In the genomic region with DNA sequence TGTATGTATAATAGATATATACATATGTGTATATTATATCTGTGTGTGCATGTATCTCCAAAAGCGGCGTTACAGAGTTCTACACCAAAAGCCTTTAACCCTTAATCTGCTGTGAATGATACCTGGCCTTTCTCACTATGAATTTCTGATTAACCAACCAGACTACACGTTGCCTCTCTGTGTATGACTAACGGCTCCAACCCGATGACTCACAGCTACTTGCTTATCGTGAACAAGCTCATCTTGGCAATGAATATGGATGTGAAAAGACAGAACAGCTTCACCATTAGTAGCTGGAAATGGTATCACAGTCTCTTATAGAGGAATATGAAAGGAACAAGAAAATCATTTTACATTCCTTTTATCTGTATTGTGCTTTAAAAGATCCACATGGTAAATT, we compare ENCODE assay signal across 12 cellular contexts. TPM values are rescaled to one million over a fixed set of nuclear protein-coding genes. Genes with fewer than 3 reads are reported as not detected.
A peak's percentile ranks its signal among the peaks of the same experiment; 100 is the strongest.
DNase-seq lines count a peak whose midpoint lies in the region; ATAC-seq lines count a peak whose summit lies in the region.
"Had no signal": no experiment of that assay in that cellular context is flagged by ENCODE, and none has a peak within 500 bp of the region (broad histone marks: within the 10 kb centered on the region; RNA-seq: fewer than 3 reads in every experiment).

No MANE protein-coding gene starts in this region.

- no peak overlapping the region for H3K27ac Mint-ChIP-seq in naive thymus-derived CD4-positive, alpha-beta T cell
- H3K27ac Mint-ChIP-seq: activated CD8-positive, alpha-beta memory T cell treated with anti-CD3 and anti-CD28 coated beads, Interleukin-2, amount 10 ng/mL, durations not matched to agents 7 days and 5 days had no signal

- intact Hi-C loops in naive thymus-derived CD4-positive, alpha-beta T cell (cut with micrococcal nuclease), result no loop called here

- H3K4me3 ChIP-seq in skeletal muscle cell (ENCODE audit: low read depth, low read length), result no peak overlapping the region
- no peak overlapping the region for H3K4me3 ChIP-seq in naive thymus-derived CD4-positive, alpha-beta T cell (ENCODE audit: low read length)
- H3K4me3 ChIP-seq: SK-N-MC had no signal

- H3K36me3 Mint-ChIP-seq in naive thymus-derived CD4-positive, alpha-beta T cell, result peaks cover 0 to 3% (median 0%) of the 10 kb centered on the region in 5 donors
- H3K36me3 Mint-ChIP-seq: activated CD8-positive, alpha-beta memory T cell treated with anti-CD3 and anti-CD28 coated beads, Interleukin-2, amount 10 ng/mL, durations not matched to agents 7 days and 5 days had no signal

- no peaks in the 10 kb centered on the region for H3K36me3 ChIP-seq in naive thymus-derived CD4-positive, alpha-beta T cell (ENCODE audit: control insufficient read depth in 2 of 3, insufficient read depth in 3 of 3, low read length in 3 of 3)

- CTCF ChIA-PET in naive thymus-derived CD4-positive, alpha-beta T cell (lab: Charles Lee), result no interaction called here

- H3K9me3 ChIP-seq in naive thymus-derived CD4-positive, alpha-beta T cell (ENCODE audit: control insufficient read depth in 2 of 3, low read length in 3 of 3), result no peaks in the 10 kb centered on the region

- no peaks in the 10 kb centered on the region for H3K27me3 ChIP-seq in naive thymus-derived CD4-positive, alpha-beta T cell (ENCODE audit: control insufficient read depth in 2 of 2, insufficient read depth in 2 of 2, low read length in 2 of 2)

- peaks cover 0 to 15% (median 6%) of the 10 kb centered on the region in 11 donors for H3K9me3 Mint-ChIP-seq in naive thymus-derived CD4-positive, alpha-beta T cell

- no peaks in the 10 kb centered on the region for H3K4me1 ChIP-seq in naive thymus-derived CD4-positive, alpha-beta T cell (ENCODE audit: control insufficient read depth in 2 of 2, insufficient read depth in 2 of 2, low read length in 2 of 2)

- POLR2A ChIA-PET in naive thymus-derived CD4-positive, alpha-beta T cell (lab: Charles Lee), result no interaction called here

- peaks cover 0 to 9% (median 5%) of the 10 kb centered on the region in 5 donors for H3K27me3 Mint-ChIP-seq in naive thymus-derived CD4-positive, alpha-beta T cell
- H3K27me3 Mint-ChIP-seq: activated CD8-positive, alpha-beta memory T cell treated with anti-CD3 and anti-CD28 coated beads, Interleukin-2, amount 10 ng/mL, durations not matched to agents 7 days and 5 days had no signal

- no peak overlapping the region for H3K27ac ChIP-seq in naive thymus-derived CD4-positive, alpha-beta T cell (ENCODE audit: low read depth, low read length)
- H3K27ac ChIP-seq: SK-N-MC had no signal

- no peak for ATAC-seq in naive thymus-derived CD4-positive, alpha-beta T cell
- ATAC-seq: activated CD8-positive, alpha-beta memory T cell treated with anti-CD3 and anti-CD28 coated beads, Interleukin-2, amount 10 ng/mL, durations not matched to agents 7 days and 5 days had no signal

- no peak overlapping the region for H3K4me3 Mint-ChIP-seq in naive thymus-derived CD4-positive, alpha-beta T cell
- H3K4me3 Mint-ChIP-seq: activated CD8-positive, alpha-beta memory T cell treated with anti-CD3 and anti-CD28 coated beads, Interleukin-2, amount 10 ng/mL, durations not matched to agents 7 days and 5 days had no signal

- no peaks in the 10 kb centered on the region for H3K4me1 Mint-ChIP-seq in naive thymus-derived CD4-positive, alpha-beta T cell
- H3K4me1 Mint-ChIP-seq: activated CD8-positive, alpha-beta memory T cell treated with anti-CD3 and anti-CD28 coated beads, Interleukin-2, amount 10 ng/mL, durations not matched to agents 7 days and 5 days had no signal

- DNase-seq in H4 (ENCODE audit: low spot score), result peak; percentile 50
- DNase-seq in RKO (ENCODE audit: low spot score), result peak; percentile 84
- DNase-seq in fibroblast of the conjunctiva (ENCODE audit: low read depth), result peak; percentile 57
- peak; percentile 64 for DNase-seq in skeletal muscle cell (ENCODE audit: low read depth)
- no peak for DNase-seq in midbrain (lab: John Stamatoyannopoulos, UW)
- no peak for DNase-seq in naive thymus-derived CD4-positive, alpha-beta T cell
- DNase-seq in medulla oblongata (ENCODE audit: extremely low spot score), result no peak
- DNase-seq: activated CD8-positive, alpha-beta memory T cell treated with anti-CD3 and anti-CD28 coated beads, Interleukin-2, amount 10 ng/mL, durations not matched to agents 7 days and 5 days; central memory CD4-positive, alpha-beta T cell; DND-41; NCI-H2171 had no signal

RNA-seq across cellular contexts. Expression of gene ARHGAP44, which starts 23.8 kb away (rescaled TPM):
- 0.33 and 1.7 TPM in 2 replicates for total RNA-seq in H4 (2014; rRNA removed; shearing (Covaris generic))
- not detected for total RNA-seq in naive thymus-derived CD4-positive, alpha-beta T cell
- under 1 TPM; 0.09 TPM for polyA plus RNA-seq in naive thymus-derived CD4-positive, alpha-beta T cell
- total RNA-seq: activated CD8-positive, alpha-beta memory T cell treated with anti-CD3 and anti-CD28 coated beads, Interleukin-2, amount 10 ng/mL, durations not matched to agents 7 days and 5 days had no signal

Comparison
In these comparisons a context has a peak if more than half of its experiments do, and no peak if none do; other contexts are left out.
1. DNase-seq: peak in H4 (single experiment), RKO (single experiment), fibroblast of the conjunctiva (single experiment) and skeletal muscle cell (single experiment); none in midbrain (single experiment), naive thymus-derived CD4-positive, alpha-beta T cell (0 of 9) and medulla oblongata (single experiment).